1 cellular context compared by ENCODE assay signal in genomic region chr20:3126527-3126859, GRCh38.
A peak's percentile ranks its signal among the peaks of the same experiment; 100 is the strongest.
TF ChIP-seq lines count a peak whose summit lies in the region.

No MANE protein-coding gene starts in this region.

TF ChIP-seq in K562, 482 proteins besides CTCF, POLR2A, EP300 and RAD21:
- TF ChIP-seq SMARCB1 (IDR thresholded peaks at IDR 0.05; ENCODE audit: insufficient read length, low read depth), result no peak
- TF ChIP-seq ZBTB2 (IDR thresholded peaks at IDR 0.05), result peak; percentile 54; the same call in 1 of the 2 replicates
- peak; percentile 47; the same call in 1 of the 2 replicates for TF ChIP-seq DPF2 (IDR thresholded peaks at IDR 0.05)
- peak; percentile 59; the same call in 1 of the 2 replicates for TF ChIP-seq ZNF512 (tag; IDR thresholded peaks at IDR 0.05)
